18 cellular contexts compared by ENCODE assay signal in genomic region chr21:43027846-43028731, GRCh38. TPM values are rescaled to one million over a fixed set of nuclear protein-coding genes. Genes with fewer than 3 reads are reported as not detected.
DNase-seq lines count a peak whose midpoint lies in the region; ATAC-seq and TF ChIP-seq lines count a peak whose summit lies in the region.
"Had no signal": no experiment of that assay in that cellular context is flagged by ENCODE, and none has a peak within 500 bp of the region (broad histone marks: within the 10 kb centered on the region; RNA-seq: fewer than 3 reads in every experiment).

No MANE protein-coding gene starts in this region.

- H3K27ac ChIP-seq in GM23338 (ENCODE audit: low read depth): peak overlapping the region; percentile 77
- H3K27ac ChIP-seq in Karpas-422 (ENCODE audit: low read length): no peak overlapping the region
- H3K27ac ChIP-seq in smooth muscle cell (ENCODE audit: low read depth): peak overlapping the region; percentile 96

- ATAC-seq in GM23338: no peak

- H3K4me2 ChIP-seq in GM23338: no peak overlapping the region
- H3K4me2 ChIP-seq in Karpas-422 (ENCODE audit: low read depth, low read length, poor library complexity, severe bottlenecking): no peak overlapping the region
- peak overlapping the region; percentile 65 for H3K4me2 ChIP-seq in smooth muscle cell

- H3K27ac Mint-ChIP-seq in GM23338: peak overlapping the region; percentile 11; the same call in 1 of the 2 replicates

- H3K27me3 Mint-ChIP-seq in GM23338 (ENCODE audit: insufficient read depth, low read depth, poor library complexity): peaks cover 7% of the 10 kb centered on the region

- H3K79me2 ChIP-seq in GM23338 (replicated peaks; ENCODE audit: insufficient read depth) (no peaks in the 10 kb centered on the region), Karpas-422 (ENCODE audit: low read length) (no peaks in the 10 kb centered on the region), smooth muscle cell (ENCODE audit: low read depth) (no peaks in the 10 kb centered on the region)

- H3K4me3 ChIP-seq in GM23338 (no peak overlapping the region), Karpas-422 (ENCODE audit: low read length) (no peak overlapping the region), smooth muscle cell (no peak overlapping the region)

- DNase-seq in GM23338 (ENCODE audit: low spot score): no peak
- DNase-seq in Karpas-422: peak; percentile 35
- DNase-seq in epidermal melanocyte (ENCODE audit: insufficient read length, low spot score): peak; percentile 83
- no peak for DNase-seq in smooth muscle cell (lab: John Stamatoyannopoulos, UW; ENCODE audit: unreplicated experiment)
- no peak for DNase-seq in DMS79 (lab: John Stamatoyannopoulos, UW)
- DNase-seq in AML-193 (lab: John Stamatoyannopoulos, UW): no peak
- no peak for DNase-seq in NK-92 (lab: John Stamatoyannopoulos, UW; ENCODE audit: unreplicated experiment)
- DNase-seq: DND-41; HCEC 1CT; MM.1S; NCI-H1092 treated with DMSO at 0.1 percent for 48 hours; NCI-H2081; NCI-H2171 treated with DMSO at 0.1 percent for 48 hours; NCI-H446; NCI-H526 treated with DMSO at 0.1 percent for 48 hours; NK-92 treated with Interleukin-12 subunit alpha and Interleukin-12 subunit beta, amount 100 ng/mL, for 24 hours; OCI-M1 had no signal

- TF ChIP-seq CTCF in GM23338 (conservative IDR thresholded peaks at IDR 0.05; ENCODE audit: low read depth in 2 of 2) (no peak), smooth muscle cell (IDR thresholded peaks at IDR 0.05; ENCODE audit: borderline replicate concordance, insufficient read depth, poor library complexity, severe bottlenecking) (no peak)

- H4K20me1 ChIP-seq in GM23338 (replicated peaks; ENCODE audit: insufficient read depth) (no peaks in the 10 kb centered on the region), Karpas-422 (ENCODE audit: insufficient read depth, low read depth, low read length) (no peaks in the 10 kb centered on the region), smooth muscle cell (ENCODE audit: low read depth) (no peaks in the 10 kb centered on the region)

- H3K4me3 Mint-ChIP-seq in GM23338: no peak overlapping the region
- H3K4me3 Mint-ChIP-seq: CD14-positive monocyte had no signal

- H3K9ac ChIP-seq in Karpas-422 (ENCODE audit: low read length) (no peak overlapping the region), smooth muscle cell (ENCODE audit: low read depth) (peak overlapping the region; percentile 72)

- H3K9me3 ChIP-seq in Karpas-422 (ENCODE audit: low read length) (no peaks in the 10 kb centered on the region), smooth muscle cell (replicated peaks; ENCODE audit: low read depth) (no peaks in the 10 kb centered on the region)

- H3K27me3 ChIP-seq in GM23338 (ENCODE audit: insufficient read depth) (no peaks in the 10 kb centered on the region), Karpas-422 (ENCODE audit: low read length) (no peaks in the 10 kb centered on the region), smooth muscle cell (ENCODE audit: low read depth) (no peaks in the 10 kb centered on the region)

- H3F3A ChIP-seq in GM23338 (replicated peaks; ENCODE audit: low read depth) (peaks cover 16% of the 10 kb centered on the region; the same call in 1 of the 2 replicates), smooth muscle cell (ENCODE audit: low read depth) (peaks cover 20% of the 10 kb centered on the region)

- H2AFZ ChIP-seq in GM23338 (no peak overlapping the region), Karpas-422 (ENCODE audit: low read length) (no peak overlapping the region), smooth muscle cell (ENCODE audit: low read depth) (no peak overlapping the region)

- H3K4me1 Mint-ChIP-seq in GM23338: peaks cover 5% of the 10 kb centered on the region
- H3K4me1 Mint-ChIP-seq: CD14-positive monocyte had no signal

- H3K4me1 ChIP-seq in GM23338 (ENCODE audit: insufficient read depth): no peaks in the 10 kb centered on the region
- H3K4me1 ChIP-seq in Karpas-422 (ENCODE audit: low read length): peaks cover 7% of the 10 kb centered on the region
- peaks cover 6% of the 10 kb centered on the region for H3K4me1 ChIP-seq in smooth muscle cell (ENCODE audit: low read depth)

- H3K9me3 Mint-ChIP-seq in GM23338: no peaks in the 10 kb centered on the region
- H3K9me3 Mint-ChIP-seq: CD14-positive monocyte had no signal

- peaks cover 68% of the 10 kb centered on the region for H3K36me3 Mint-ChIP-seq in GM23338 (ENCODE audit: low read depth)

- H3K9me2 ChIP-seq in GM23338 (ENCODE audit: insufficient read depth): no peaks in the 10 kb centered on the region
- no peaks in the 10 kb centered on the region for H3K9me2 ChIP-seq in Karpas-422 (replicated peaks; ENCODE audit: insufficient read depth, low read length)

- WGBS in smooth muscle cell (ENCODE audit: low lambda C conversion rate): 37% methylated on average over 27 of the region's 27 CpGs

- peaks cover 21% of the 10 kb centered on the region for H3K36me3 ChIP-seq in GM23338 (ENCODE audit: insufficient read depth)
- no peaks in the 10 kb centered on the region; the same call in 1 of the 2 replicates for H3K36me3 ChIP-seq in Karpas-422 (ENCODE audit: insufficient read depth, low read length)
- H3K36me3 ChIP-seq in smooth muscle cell (ENCODE audit: low read depth): no peaks in the 10 kb centered on the region

TF ChIP-seq in GM23338, 12 proteins besides CTCF, POLR2A, EP300 and RAD21:
- TF ChIP-seq ZNF114 (CRISPR knock-in tag; IDR thresholded peaks at IDR 0.05): no peak
- no peak for TF ChIP-seq CREB1 (CRISPR knock-in tag; IDR thresholded peaks at IDR 0.05; ENCODE audit: low read depth)

RNA-seq across cellular contexts. Expression of gene CBS, which starts 47.5 kb away (rescaled TPM):
- total RNA-seq in GM23338 (2014; rRNA removed; shearing (Covaris generic)): 788 and 861 TPM in 2 replicates
- polyA plus RNA-seq in GM23338 (2016; fragmentation: Nextera tagmentation; extraction: Ambion mirVana) (380 and 421 TPM in 2 replicates), smooth muscle cell (43.8 and 44.5 TPM in 2 replicates)
- 3.6 and 4.5 TPM in 2 replicates for total RNA-seq in Karpas-422 (2014; rRNA removed; shearing (Covaris generic); ENCODE audit: low replicate concordance)
- 18.5 and 25.7 TPM in 2 replicates for total RNA-seq in smooth muscle cell
- polyA plus RNA-seq: CD14-positive monocyte had no signal

RNA-seq across cellular contexts. Expression of gene PKNOX1, which starts 53.7 kb away (rescaled TPM):
- total RNA-seq in GM23338 (2014; rRNA removed; shearing (Covaris generic)): 21.9 and 29.9 TPM in 2 replicates
- 76.7 and 79.9 TPM in 2 replicates for polyA plus RNA-seq in GM23338 (2016; fragmentation: Nextera tagmentation; extraction: Ambion mirVana)
- 19.7 and 28.1 TPM in 2 replicates for total RNA-seq in Karpas-422 (2014; rRNA removed; shearing (Covaris generic); ENCODE audit: low replicate concordance)
- total RNA-seq in smooth muscle cell: 12.4 and 28.5 TPM in 2 replicates
- polyA plus RNA-seq in smooth muscle cell: 20.4 and 20.8 TPM in 2 replicates

Comparison
In these comparisons a context has a peak if more than half of its experiments do, and no peak if none do; other contexts are left out.
1. DNase-seq: peak in Karpas-422 (single experiment) and epidermal melanocyte (single experiment); none in GM23338 (single experiment), smooth muscle cell (single experiment), DMS79 (single experiment), AML-193 (0 of 2) and NK-92 (single experiment).
2. RNA of gene CBS, which starts 47.5 kb away (total RNA-seq): 788 to 861 TPM in GM23338; 18.5 to 25.7 TPM in smooth muscle cell and 3.6 to 4.5 TPM in Karpas-422; every median in the first group is over 10 times any median in the second.